9 cellular contexts compared by ENCODE assay signal in genomic region chr6:26502169-26502568, GRCh38. TPM values are rescaled to one million over a fixed set of nuclear protein-coding genes. Genes with fewer than 3 reads are reported as not detected.
DNase-seq lines count a peak whose midpoint lies in the region; ATAC-seq and TF ChIP-seq lines count a peak whose summit lies in the region.
"Had no signal": no experiment of that assay in that cellular context is flagged by ENCODE, and none has a peak within 500 bp of the region (broad histone marks: within the 10 kb centered on the region; RNA-seq: fewer than 3 reads in every experiment).

No MANE protein-coding gene starts in this region.

- H3K36me3 ChIP-seq in gastroesophageal sphincter: no peaks in the 10 kb centered on the region

- peak overlapping the region; percentile 1 to 43 for H3K4me3 ChIP-seq in gastroesophageal sphincter

- in situ Hi-C loops in ACHN (cut with HindIII; ENCODE audit: low pct_ligation_motif_present, low pct_unique_long_range_greater_than_20kb, low sequenced_read_pairs): no loop called here

- peak; percentile 8 for DNase-seq in ACHN
- peak; percentile 72 for DNase-seq in NCI-H526 (lab: John Stamatoyannopoulos, UW)
- no peak for DNase-seq in DMS153 (lab: John Stamatoyannopoulos, UW)
- DNase-seq in NCI-H1092 treated with DMSO at 0.1 percent for 48 hours (lab: John Stamatoyannopoulos, UW): no peak
- DNase-seq: GF-D8 had no signal

- TF ChIP-seq CTCF in gastroesophageal sphincter (IDR thresholded peaks at IDR 0.05): no peak

- H3K27me3 ChIP-seq in gastroesophageal sphincter: peaks cover 53% of the 10 kb centered on the region

- TF ChIP-seq EP300 in gastroesophageal sphincter (IDR thresholded peaks at IDR 0.05): no peak

- peak; percentile 52 for ATAC-seq in GM18498 (IDR thresholded peaks at IDR 0.05; ENCODE audit: unreplicated experiment)
- ATAC-seq in gastroesophageal sphincter: no peak
- no peak for ATAC-seq in GM21526 (IDR thresholded peaks at IDR 0.05; ENCODE audit: low FRiP score, unreplicated experiment)
- no peak for ATAC-seq in HG03045 (IDR thresholded peaks at IDR 0.05; ENCODE audit: unreplicated experiment)

- TF ChIP-seq POLR2A in gastroesophageal sphincter (IDR thresholded peaks at IDR 0.05): no peak

- H3K27ac ChIP-seq in gastroesophageal sphincter: no peak overlapping the region

- H3K4me1 ChIP-seq in gastroesophageal sphincter: peaks cover 0 to 12% (median 5%) of the 10 kb centered on the region in 3 donors

- H3K9me3 ChIP-seq in gastroesophageal sphincter: no peaks in the 10 kb centered on the region

RNA-seq across cellular contexts. Expression of gene BTN1A1, which starts 2.1 kb away (rescaled TPM):
- total RNA-seq in gastroesophageal sphincter: not detected

RNA-seq across cellular contexts. Expression of gene HMGN4, which starts 36.0 kb away (rescaled TPM):
- 100 to 1,000 TPM in 1 of 4 donors, 10 to 100 TPM in 3; 80.5 to 121 (median 91.6) TPM for total RNA-seq in gastroesophageal sphincter

RNA-seq across cellular contexts. Expression of gene BTN2A1, which starts 44.4 kb away (rescaled TPM):
- total RNA-seq in gastroesophageal sphincter: 10 to 100 TPM; 14.7 to 23.9 (median 18.2) TPM

Comparison
In these comparisons a context has a peak if more than half of its experiments do, and no peak if none do; other contexts are left out.
1. DNase-seq: peak in ACHN (single experiment) and NCI-H526 (2 of 2); none in DMS153 (single experiment) and NCI-H1092 treated with DMSO at 0.1 percent for 48 hours (single experiment).